Comparison of ENCODE assay signal across 10 cellular contexts in the genomic region with DNA sequence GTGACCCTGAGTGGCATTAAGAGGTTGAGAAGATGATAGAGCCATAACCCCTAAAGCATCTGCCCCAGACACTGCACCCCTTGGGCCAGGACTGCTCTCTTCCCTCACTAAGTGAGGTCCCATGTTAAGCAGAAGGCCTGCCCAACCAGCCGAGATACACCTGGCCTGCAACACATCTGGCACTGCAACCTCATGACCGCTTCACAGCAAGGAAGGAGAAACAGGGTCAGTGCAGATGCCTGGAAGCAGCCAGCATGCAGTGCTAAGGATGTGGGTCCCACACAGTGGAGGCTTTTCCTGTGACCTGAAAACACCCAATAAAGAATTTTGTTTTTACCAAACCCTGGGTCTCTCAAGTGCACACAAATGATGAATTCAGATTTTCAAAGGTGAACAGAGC. TPM values are rescaled to one million over a fixed set of nuclear protein-coding genes. Genes with fewer than 3 reads are reported as not detected.
DNase-seq lines count a peak whose midpoint lies in the region; ATAC-seq and TF ChIP-seq lines count a peak whose summit lies in the region.
"Had no signal": no experiment of that assay in that cellular context is flagged by ENCODE, and none has a peak within 500 bp of the region (broad histone marks: within the 10 kb centered on the region; RNA-seq: fewer than 3 reads in every experiment).

No MANE protein-coding gene starts in this region.

- no peak for TF ChIP-seq CTCF in upper lobe of right lung (IDR thresholded peaks at IDR 0.05)

- peak; percentile 47 for DNase-seq in activated effector memory CD4-positive, alpha-beta T cell treated with anti-CD3 and anti-CD28 coated beads, Interleukin-2, amount 50 U/mL, for 16 hours
- no peak for DNase-seq in activated effector memory CD4-positive, alpha-beta T cell treated with Interleukin-2 at 50 U/mL for 16 hours
- no peak for DNase-seq in natural killer cell treated with Interleukin-12 subunit alpha and Interleukin-12 subunit beta and Interleukin-15 and Interleukin-18, amount 100 ng/mL, for 72 hours (ENCODE audit: low spot score)
- DNase-seq in upper lobe of right lung: no peak
- DNase-seq in MV-4-11 (lab: John Stamatoyannopoulos, UW): no peak
- DNase-seq: NCI-H146; stimulated activated CD4-positive, alpha-beta T cell treated with anti-CD3 and anti-CD28 coated beads, Interleukin-12 subunit alpha, Interleukin-12 subunit beta, amount 100 ng/mL, for 4 hours had no signal

- ATAC-seq in natural killer cell treated with Interleukin-12 subunit alpha and Interleukin-12 subunit beta and Interleukin-15 and Interleukin-18, amount 100 ng/mL, for 72 hours: peak in 1 of 2 donors; percentile 54
- peak; percentile 13 for ATAC-seq in upper lobe of right lung
- no peak for ATAC-seq in HG02840 (IDR thresholded peaks at IDR 0.05; ENCODE audit: low FRiP score, unreplicated experiment)
- no peak for ATAC-seq in GM21360 (IDR thresholded peaks at IDR 0.05; ENCODE audit: unreplicated experiment)

- peaks cover 100% of the 10 kb centered on the region for H3K4me1 Mint-ChIP-seq in dendritic cell treated with granulocyte-macrophage colony-stimulating factor and Interleukin-4, amounts not matched to agents 40 ng/mL and 50 ng/mL, for 4 days (ENCODE audit: low read depth)
- H3K4me1 Mint-ChIP-seq in natural killer cell treated with Interleukin-12 subunit alpha and Interleukin-12 subunit beta and Interleukin-15 and Interleukin-18, amount 100 ng/mL, for 72 hours (ENCODE audit: low read depth in 2 of 2): peaks cover 52 to 56% of the 10 kb centered on the region in 2 donors

- peak overlapping the region; percentile 68 for H3K27ac ChIP-seq in upper lobe of right lung

- H3K4me3 Mint-ChIP-seq in dendritic cell treated with granulocyte-macrophage colony-stimulating factor and Interleukin-4, amounts not matched to agents 40 ng/mL and 50 ng/mL, for 4 days: no peak overlapping the region
- H3K4me3 Mint-ChIP-seq in natural killer cell treated with Interleukin-12 subunit alpha and Interleukin-12 subunit beta and Interleukin-15 and Interleukin-18, amount 100 ng/mL, for 72 hours: peak overlapping the region; percentile 23

- no peaks in the 10 kb centered on the region for H3K27me3 Mint-ChIP-seq in dendritic cell treated with granulocyte-macrophage colony-stimulating factor and Interleukin-4, amounts not matched to agents 40 ng/mL and 50 ng/mL, for 4 days
- H3K27me3 Mint-ChIP-seq in natural killer cell treated with Interleukin-12 subunit alpha and Interleukin-12 subunit beta and Interleukin-15 and Interleukin-18, amount 100 ng/mL, for 72 hours: no peaks in the 10 kb centered on the region

- H3K27me3 ChIP-seq in upper lobe of right lung: no peaks in the 10 kb centered on the region

- H3K36me3 ChIP-seq in upper lobe of right lung: no peaks in the 10 kb centered on the region

- intact Hi-C loops in dendritic cell treated with granulocyte-macrophage colony-stimulating factor and Interleukin-4, amounts not matched to agents 40 ng/mL and 50 ng/mL, for 4 days (cut with micrococcal nuclease): no loop called here
- intact Hi-C loops in upper lobe of right lung (cut with DNase I): no loop called here

- H3K4me1 ChIP-seq in upper lobe of right lung: peaks cover 98% of the 10 kb centered on the region

- no peaks in the 10 kb centered on the region for H3K9me3 ChIP-seq in upper lobe of right lung

- no peak overlapping the region for H3K4me3 ChIP-seq in upper lobe of right lung

- peak overlapping the region; percentile 54 for H3K27ac Mint-ChIP-seq in dendritic cell treated with granulocyte-macrophage colony-stimulating factor and Interleukin-4, amounts not matched to agents 40 ng/mL and 50 ng/mL, for 4 days
- H3K27ac Mint-ChIP-seq in natural killer cell treated with Interleukin-12 subunit alpha and Interleukin-12 subunit beta and Interleukin-15 and Interleukin-18, amount 100 ng/mL, for 72 hours: peak overlapping the region in 1 of 2 donors; percentile 51

- peaks cover 87% of the 10 kb centered on the region for H3K36me3 Mint-ChIP-seq in dendritic cell treated with granulocyte-macrophage colony-stimulating factor and Interleukin-4, amounts not matched to agents 40 ng/mL and 50 ng/mL, for 4 days (ENCODE audit: low read depth)
- peaks cover 4% of the 10 kb centered on the region for H3K36me3 Mint-ChIP-seq in natural killer cell treated with Interleukin-12 subunit alpha and Interleukin-12 subunit beta and Interleukin-15 and Interleukin-18, amount 100 ng/mL, for 72 hours

- H3K9me3 Mint-ChIP-seq in dendritic cell treated with granulocyte-macrophage colony-stimulating factor and Interleukin-4, amounts not matched to agents 40 ng/mL and 50 ng/mL, for 4 days: no peaks in the 10 kb centered on the region
- no peaks in the 10 kb centered on the region for H3K9me3 Mint-ChIP-seq in natural killer cell treated with Interleukin-12 subunit alpha and Interleukin-12 subunit beta and Interleukin-15 and Interleukin-18, amount 100 ng/mL, for 72 hours

RNA-seq across cellular contexts. Expression of gene NOD1, which starts 7.4 kb away (rescaled TPM):
- 10 to 100 TPM in 1 of 2 donors, 1 to 10 TPM in 1; 8.9 to 11.6 TPM for total RNA-seq in natural killer cell treated with Interleukin-12 subunit alpha and Interleukin-12 subunit beta and Interleukin-15 and Interleukin-18, amount 100 ng/mL, for 72 hours
- 43.5 TPM for total RNA-seq in upper lobe of right lung

RNA-seq across cellular contexts. Expression of gene GGCT, which starts 33.4 kb away (rescaled TPM):
- 10 to 100 TPM; 37.9 to 61.7 TPM for total RNA-seq in natural killer cell treated with Interleukin-12 subunit alpha and Interleukin-12 subunit beta and Interleukin-15 and Interleukin-18, amount 100 ng/mL, for 72 hours
- 25.6 TPM for total RNA-seq in upper lobe of right lung
